25 cellular contexts compared by ENCODE assay signal in genomic region chr19:19327672-19328071, GRCh38. TPM values are rescaled to one million over a fixed set of nuclear protein-coding genes. Genes with fewer than 3 reads are reported as not detected.
A peak's percentile ranks its signal among the peaks of the same experiment; 100 is the strongest.
DNase-seq lines count a peak whose midpoint lies in the region; ATAC-seq and TF ChIP-seq lines count a peak whose summit lies in the region.
"Had no signal": no experiment of that assay in that cellular context is flagged by ENCODE, and none has a peak within 500 bp of the region (broad histone marks: within the 10 kb centered on the region; RNA-seq: fewer than 3 reads in every experiment).

No MANE protein-coding gene starts in this region.

- H3K18ac ChIP-seq in trophoblast cell (ENCODE audit: low read length), result no peak overlapping the region

- CTCF ChIA-PET in CD4-positive, alpha-beta T cell (lab: Charles Lee), result no interaction called here

- ATAC-seq in CD4-positive, alpha-beta T cell (ENCODE audit: poor library complexity), result no peak
- no peak for ATAC-seq in effector memory CD8-positive, alpha-beta T cell (replicated peaks)
- ATAC-seq in HG03469 (IDR thresholded peaks at IDR 0.05; ENCODE audit: unreplicated experiment), result no peak
- no peak for ATAC-seq in GM18907 (IDR thresholded peaks at IDR 0.05; ENCODE audit: unreplicated experiment)
- ATAC-seq: A549, HCT116, Panc1 had no signal

- H2BK120ac ChIP-seq in trophoblast cell (ENCODE audit: insufficient read depth, low read length, poor library complexity), result no peak overlapping the region

- peaks cover 67 to 93% (median 89%) of the 10 kb centered on the region in 11 experiments for H4K20me1 ChIP-seq in BLaER1 treated with 17β-estradiol and CSF1 and Interleukin-3, amounts not matched to agents 10 nM and 100 nM

- H3K23ac ChIP-seq in trophoblast cell (ENCODE audit: low read length), result no peak overlapping the region

- peaks cover 45% of the 10 kb centered on the region for H3K4me1 Mint-ChIP-seq in CD4-positive, alpha-beta T cell (ENCODE audit: low read depth)
- H3K4me1 Mint-ChIP-seq in effector memory CD8-positive, alpha-beta T cell (ENCODE audit: low read depth in 2 of 2), result peaks cover 32 to 41% of the 10 kb centered on the region in 2 donors

- peak overlapping the region; percentile 25 for H3K4ac ChIP-seq in trophoblast cell (ENCODE audit: low read depth, low read length)

- H3K27ac Mint-ChIP-seq in CD4-positive, alpha-beta T cell, result peak overlapping the region; percentile 36
- H3K27ac Mint-ChIP-seq in effector memory CD8-positive, alpha-beta T cell, result peak overlapping the region; percentile 76 to 78

- no peaks in the 10 kb centered on the region for H3K79me1 ChIP-seq in trophoblast cell (ENCODE audit: low read length)

- no peak overlapping the region for H4K8ac ChIP-seq in trophoblast cell (ENCODE audit: low read depth, low read length)

- no peaks in the 10 kb centered on the region for H3K27me3 ChIP-seq in BLaER1 treated with 17β-estradiol and CSF1 and Interleukin-3, amounts not matched to agents 10 nM and 100 nM
- no peaks in the 10 kb centered on the region for H3K27me3 ChIP-seq in CD4-positive, alpha-beta T cell (ENCODE audit: control insufficient read depth, insufficient read depth, low read length)
- H3K27me3 ChIP-seq in trophoblast cell (ENCODE audit: insufficient read depth, low read length), result no peaks in the 10 kb centered on the region

- H3K36me3 ChIP-seq in BLaER1 treated with 17β-estradiol and CSF1 and Interleukin-3, amounts not matched to agents 10 nM and 100 nM, result peaks cover 78 to 93% (median 84%) of the 10 kb centered on the region in 11 experiments
- H3K36me3 ChIP-seq in trophoblast cell (ENCODE audit: control insufficient read depth in 1 of 2, insufficient read depth in 2 of 2, low read length in 2 of 2), result peaks cover 34 to 54% of the 10 kb centered on the region in 2 experiments

- intact Hi-C loops in CD4-positive, alpha-beta T cell (cut with DNase I, micrococcal nuclease), result loop anchor here in 1 of 2 experiments (10.0 kb wide), 1 partner anchor 447 kb away; no protein-coding TSS in a partner anchor

- H3K36me3 Mint-ChIP-seq in CD4-positive, alpha-beta T cell (ENCODE audit: low read depth), result peaks cover 66% of the 10 kb centered on the region
- peaks cover 68% of the 10 kb centered on the region for H3K36me3 Mint-ChIP-seq in effector memory CD8-positive, alpha-beta T cell (ENCODE audit: insufficient read depth)

- H3K9me3 Mint-ChIP-seq in CD4-positive, alpha-beta T cell, result no peaks in the 10 kb centered on the region
- no peaks in the 10 kb centered on the region for H3K9me3 Mint-ChIP-seq in effector memory CD8-positive, alpha-beta T cell
- H3K9me3 Mint-ChIP-seq: CD8-positive, alpha-beta memory T cell; IgD-negative memory B cell had no signal

- H3K4me3 Mint-ChIP-seq in CD4-positive, alpha-beta T cell, result no peak overlapping the region
- H3K4me3 Mint-ChIP-seq in effector memory CD8-positive, alpha-beta T cell, result no peak overlapping the region
- H3K4me3 Mint-ChIP-seq: CD8-positive, alpha-beta memory T cell had no signal

- TF ChIP-seq CTCF in CD4-positive, alpha-beta T cell (IDR thresholded peaks at IDR 0.05), result no peak

- H4K91ac ChIP-seq in trophoblast cell (ENCODE audit: low read depth, low read length), result no peak overlapping the region

- peaks cover 34 to 47% (median 44%) of the 10 kb centered on the region in 10 experiments for H3K4me1 ChIP-seq in BLaER1 treated with 17β-estradiol and CSF1 and Interleukin-3, amounts not matched to agents 10 nM and 100 nM
- no peaks in the 10 kb centered on the region for H3K4me1 ChIP-seq in trophoblast cell (ENCODE audit: control insufficient read depth in 1 of 2, insufficient read depth in 2 of 2, low read length in 2 of 2)
- H3K4me1 ChIP-seq: A549 had no signal

- H3K9ac ChIP-seq in BLaER1 treated with 17β-estradiol and CSF1 and Interleukin-3, amounts not matched to agents 10 nM and 100 nM, result peak overlapping the region in 4 of 11 experiments; percentile 0 to 34 (median 8); a peak in 4 of 22 replicates
- no peak overlapping the region for H3K9ac ChIP-seq in trophoblast cell (ENCODE audit: low read length)
- H3K9ac ChIP-seq: KMS-11 had no signal

- WGBS in trophoblast cell (ENCODE audit: extremely low coverage, insufficient coverage, insufficient read length), result no CpG with 5 or more reads among the region's 8 CpGs

- no peak for DNase-seq in CD4-positive, alpha-beta T cell
- DNase-seq in effector memory CD8-positive, alpha-beta T cell, result no peak
- DNase-seq in trophoblast cell (no peak), COLO668 (lab: John Stamatoyannopoulos, UW; ENCODE audit: unreplicated experiment) (no peak)
- DNase-seq: AML-193; C1 segment of cervical spinal cord; Calu3; CD8-positive, alpha-beta memory T cell; DND-41; NCI-H1048; NCI-H1417 treated with DMSO at 0.1 percent for 48 hours; NCI-H1694 treated with DMSO at 0.1 percent for 48 hours; NCI-H2081; NCI-H2227 treated with DMSO at 0.1 percent for 48 hours; NCI-H526 treated with DMSO at 0.1 percent for 48 hours; SHP77 treated with DMSO at 0.1 percent for 48 hours had no signal

- no peak overlapping the region for H2AFZ ChIP-seq in trophoblast cell (ENCODE audit: insufficient read depth, low read length, poor library complexity)

- H4K12ac ChIP-seq in trophoblast cell (ENCODE audit: low read depth, low read length), result no peak overlapping the region

- H3K27me3 Mint-ChIP-seq in CD4-positive, alpha-beta T cell, result no peaks in the 10 kb centered on the region
- H3K27me3 Mint-ChIP-seq in effector memory CD8-positive, alpha-beta T cell, result no peaks in the 10 kb centered on the region
- H3K27me3 Mint-ChIP-seq: IgD-negative memory B cell had no signal

- no peaks in the 10 kb centered on the region for H3K79me2 ChIP-seq in trophoblast cell (ENCODE audit: control insufficient read depth, insufficient read depth, low read length, poor library complexity)

- H3K4me3 ChIP-seq in BLaER1 treated with 17β-estradiol and CSF1 and Interleukin-3, amounts not matched to agents 10 nM and 100 nM, result no peak overlapping the region
- H3K4me3 ChIP-seq in trophoblast cell (ENCODE audit: low read depth, low read length), result no peak overlapping the region
- H3K4me3 ChIP-seq: A549 had no signal

- no peak overlapping the region for H2BK12ac ChIP-seq in trophoblast cell (ENCODE audit: low read length)

- H3K4me2 ChIP-seq in BLaER1 treated with 17β-estradiol and CSF1 and Interleukin-3, amounts not matched to agents 10 nM and 100 nM, result peak overlapping the region in 8 of 11 experiments; percentile 67 to 94 (median 82); a peak in 11 of 22 replicates
- no peak overlapping the region for H3K4me2 ChIP-seq in trophoblast cell (ENCODE audit: low read length)
- H3K4me2 ChIP-seq: A549, KMS-11 had no signal

- H2AK5ac ChIP-seq in trophoblast cell (ENCODE audit: low read length), result no peak overlapping the region

- H2BK5ac ChIP-seq in trophoblast cell (ENCODE audit: low read depth, low read length, poor library complexity), result no peak overlapping the region

- no peaks in the 10 kb centered on the region for H3K9me3 ChIP-seq in BLaER1 treated with 17β-estradiol and CSF1 and Interleukin-3, amounts not matched to agents 10 nM and 100 nM (replicated peaks in 1 of 11)
- no peaks in the 10 kb centered on the region for H3K9me3 ChIP-seq in CD4-positive, alpha-beta T cell (ENCODE audit: control insufficient read depth, low read length)
- H3K9me3 ChIP-seq in trophoblast cell (ENCODE audit: insufficient read depth, low read depth, low read length), result no peaks in the 10 kb centered on the region
- H3K9me3 ChIP-seq: A549 had no signal

- H3K14ac ChIP-seq in trophoblast cell (ENCODE audit: low read length), result no peak overlapping the region

- H3K27ac ChIP-seq in BLaER1 treated with 17β-estradiol and CSF1 and Interleukin-3, amounts not matched to agents 10 nM and 100 nM, result peak overlapping the region in 7 of 11 experiments; percentile 37 to 76 (median 60); a peak in 9 of 22 replicates
- H3K27ac ChIP-seq in CD4-positive, alpha-beta T cell (ENCODE audit: low read depth, low read length), result no peak overlapping the region
- no peak overlapping the region for H3K27ac ChIP-seq in trophoblast cell (ENCODE audit: low read depth, low read length)
- H3K27ac ChIP-seq: A549, KMS-11 had no signal

- POLR2A ChIA-PET in CD4-positive, alpha-beta T cell (lab: Charles Lee), result no interaction called here

RNA-seq across cellular contexts. Expression of gene MAU2, which starts 7.0 kb away (rescaled TPM):
- total RNA-seq in CD4-positive, alpha-beta T cell, result 100 to 1,000 TPM; 132 to 133 TPM
- 19.5 and 19.9 TPM in 2 replicates for polyA plus RNA-seq in trophoblast cell (2013)

RNA-seq across cellular contexts. Expression of gene SUGP1, which starts 7.4 kb away (rescaled TPM):
- total RNA-seq in CD4-positive, alpha-beta T cell, result 10 to 100 TPM; 49.7 to 56.0 TPM
- 49.6 and 50.1 TPM in 2 replicates for polyA plus RNA-seq in trophoblast cell (2013)

RNA-seq across cellular contexts. Expression of gene TM6SF2, which starts 54.6 kb away (rescaled TPM):
- total RNA-seq in CD4-positive, alpha-beta T cell, result not detected
- 2.8 and 2.9 TPM in 2 replicates for polyA plus RNA-seq in trophoblast cell (2013)
- total RNA-seq: Calu3; CD8-positive, alpha-beta memory T cell; H4 had no signal
- polyA plus RNA-seq: CD8-positive, alpha-beta memory T cell; IgD-negative memory B cell had no signal

Comparison
In these comparisons a context has a peak if more than half of its experiments do, and no peak if none do; other contexts are left out.
1. H3K27ac ChIP-seq: peak in BLaER1 treated with 17β-estradiol and CSF1 and Interleukin-3, amounts not matched to agents 10 nM and 100 nM (7 of 11); none in CD4-positive, alpha-beta T cell (single experiment) and trophoblast cell (single experiment).